In the genomic region with DNA sequence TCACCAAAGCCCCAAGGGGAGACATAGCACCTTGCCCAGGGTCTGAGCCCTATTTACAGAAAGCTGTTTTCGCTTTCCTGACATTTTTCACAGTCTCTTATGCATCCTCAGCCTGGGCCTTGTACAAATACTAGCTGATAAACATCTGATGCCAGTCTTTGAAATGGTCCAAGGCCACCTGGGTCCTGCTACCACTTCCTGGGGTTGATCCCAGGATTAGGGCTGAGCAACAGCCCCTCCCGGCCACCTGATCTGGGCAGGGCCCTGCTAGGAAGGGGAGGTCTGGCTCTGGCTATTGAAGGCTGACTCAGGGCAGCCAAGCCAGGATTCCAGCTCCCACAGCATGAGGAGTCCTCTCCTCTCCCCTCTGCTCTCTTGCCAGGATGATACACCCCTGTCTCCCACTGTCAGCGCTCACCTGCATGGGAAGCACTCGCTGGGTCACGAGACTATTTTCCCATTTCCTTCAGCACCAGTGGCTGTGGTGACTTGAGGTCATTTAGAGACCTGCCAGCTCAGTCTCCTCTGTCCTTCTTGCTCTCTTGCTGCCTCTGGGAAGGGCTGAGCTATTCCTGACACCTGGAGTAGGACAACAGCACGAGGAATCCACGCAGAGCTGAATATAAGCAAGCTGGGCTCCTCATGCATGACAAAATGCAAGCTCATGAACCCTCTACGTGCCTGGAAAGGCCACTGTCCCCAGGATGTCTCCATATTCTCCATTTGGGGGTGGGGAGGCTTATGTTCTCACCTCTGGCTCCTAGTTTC, we compare ENCODE assay signal across 13 cellular contexts. TPM values are rescaled to one million over a fixed set of nuclear protein-coding genes. Genes with fewer than 3 reads are reported as not detected.
A peak's percentile ranks its signal among the peaks of the same experiment; 100 is the strongest.
DNase-seq lines count a peak whose midpoint lies in the region; ATAC-seq and TF ChIP-seq lines count a peak whose summit lies in the region.
"Had no signal": no experiment of that assay in that cellular context is flagged by ENCODE, and none has a peak within 500 bp of the region (broad histone marks: within the 10 kb centered on the region; RNA-seq: fewer than 3 reads in every experiment).

No MANE protein-coding gene starts in this region.

- H3K9ac ChIP-seq in mesendoderm (ENCODE audit: low read length), result no peak overlapping the region

- no peaks in the 10 kb centered on the region for H3K79me2 ChIP-seq in mesendoderm (ENCODE audit: control insufficient read depth, insufficient read depth, low read length)

- WGBS in adrenal gland, 4 donors, result 41 to 54% (median 51%) methylated on average over 7 to 8 of the region's 8 CpGs
- no CpG with 5 or more reads among the region's 8 CpGs for WGBS in mesendoderm (ENCODE audit: extremely low coverage, insufficient coverage, low lambda C conversion rate)
- 80 to 94% methylated on average over 2 to 4 of the region's 8 CpGs for WGBS in gastroesophageal sphincter (ENCODE audit: low coverage in 1 of 2), 2 donors

- H4K8ac ChIP-seq in mesendoderm (ENCODE audit: low read depth, low read length), result no peak overlapping the region

- no peaks in the 10 kb centered on the region for H3K9me3 ChIP-seq in adrenal gland (replicated peaks in 1 of 3)
- H3K9me3 ChIP-seq in upper lobe of right lung, result no peaks in the 10 kb centered on the region
- no peaks in the 10 kb centered on the region for H3K9me3 ChIP-seq in gastroesophageal sphincter

- no peak overlapping the region for H3K18ac ChIP-seq in mesendoderm (ENCODE audit: low read length)

- H3K36me3 ChIP-seq in adrenal gland (replicated peaks in 1 of 2) (no peaks in the 10 kb centered on the region), mesendoderm (ENCODE audit: control insufficient read depth, insufficient read depth, low read length) (no peaks in the 10 kb centered on the region), upper lobe of right lung (no peaks in the 10 kb centered on the region), gastroesophageal sphincter (no peaks in the 10 kb centered on the region)

- H2BK15ac ChIP-seq in mesendoderm (replicated peaks; ENCODE audit: low read depth), result no peak overlapping the region

- H3K4ac ChIP-seq in mesendoderm (ENCODE audit: low read depth, low read length), result no peak overlapping the region

- H3K23ac ChIP-seq in mesendoderm (ENCODE audit: low read length), result no peak overlapping the region

- H2BK5ac ChIP-seq in mesendoderm (ENCODE audit: low read length), result no peak overlapping the region

- ATAC-seq in upper lobe of right lung (peak; percentile 2), GM21360 (IDR thresholded peaks at IDR 0.05; ENCODE audit: unreplicated experiment) (no peak), gastroesophageal sphincter (no peak)
- no peak for ATAC-seq in stimulated activated naive CD8-positive, alpha-beta T cell treated with anti-CD3 and anti-CD28 coated beads, Interleukin-15, Interleukin-2, amounts not matched to agents 100 U/mL and 50 U/mL, for 24 hours
- ATAC-seq: T-helper 17 cell had no signal

- peak overlapping the region; percentile 19 to 88 (median 54) for H3K27ac ChIP-seq in adrenal gland
- no peak overlapping the region for H3K27ac ChIP-seq in mesendoderm (ENCODE audit: low read depth, low read length)
- peak overlapping the region; percentile 28 for H3K27ac ChIP-seq in upper lobe of right lung
- H3K27ac ChIP-seq in gastroesophageal sphincter, result no peak overlapping the region

- no peak overlapping the region for H4K5ac ChIP-seq in mesendoderm (ENCODE audit: low read length)

- TF ChIP-seq CTCF in adrenal gland (IDR thresholded peaks at IDR 0.05) (no peak), upper lobe of right lung (IDR thresholded peaks at IDR 0.05) (no peak), gastroesophageal sphincter (IDR thresholded peaks at IDR 0.05) (no peak)

- H3K4me2 ChIP-seq in mesendoderm (ENCODE audit: low read length), result no peak overlapping the region

- TF ChIP-seq POLR2A in adrenal gland (IDR thresholded peaks at IDR 0.05), result peak in 1 of 2 donors; percentile 37
- no peak for TF ChIP-seq POLR2A in gastroesophageal sphincter (IDR thresholded peaks at IDR 0.05)

- no peak overlapping the region for H2BK120ac ChIP-seq in mesendoderm (ENCODE audit: low read depth, low read length)

- H2AK5ac ChIP-seq in mesendoderm (ENCODE audit: low read length), result no peak overlapping the region

- no peaks in the 10 kb centered on the region for H3K79me1 ChIP-seq in mesendoderm (ENCODE audit: low read length)

- peak overlapping the region; percentile 51 for H3K56ac ChIP-seq in mesendoderm (ENCODE audit: low read length)

- DNase-seq in NCI-H187 (lab: John Stamatoyannopoulos, UW) (peak; percentile 37 to 74), NCI-H187 treated with DMSO at 0.1 percent for 48 hours (lab: John Stamatoyannopoulos, UW) (no peak), adrenal gland (peak; percentile 38 to 79 (median 74)), mesendoderm (peak; percentile 23), upper lobe of right lung (no peak)
- DNase-seq in stimulated activated naive CD8-positive, alpha-beta T cell treated with anti-CD3 and anti-CD28 coated beads, Interleukin-15, Interleukin-2, amounts not matched to agents 100 U/mL and 50 U/mL, for 24 hours, result no peak
- DNase-seq: activated naive CD4-positive, alpha-beta T cell; central memory CD4-positive, alpha-beta T cell; NCI-H1694 treated with DMSO at 0.1 percent for 48 hours; OCI-M1; T-helper 17 cell had no signal

- TF ChIP-seq EP300 in gastroesophageal sphincter (IDR thresholded peaks at IDR 0.05), result no peak

- H3K27me3 ChIP-seq in adrenal gland, result no peaks in the 10 kb centered on the region
- H3K27me3 ChIP-seq in mesendoderm (ENCODE audit: insufficient read depth, low read length, poor library complexity), result no peaks in the 10 kb centered on the region
- H3K27me3 ChIP-seq in upper lobe of right lung, result no peaks in the 10 kb centered on the region
- H3K27me3 ChIP-seq in gastroesophageal sphincter, result no peaks in the 10 kb centered on the region

- intact Hi-C loops in adrenal gland (cut with DNase I) (no loop called here), upper lobe of right lung (cut with DNase I) (no loop called here)

- H3K4me3 ChIP-seq in adrenal gland, result no peak overlapping the region
- no peak overlapping the region for H3K4me3 ChIP-seq in mesendoderm (ENCODE audit: low read length)
- H3K4me3 ChIP-seq in upper lobe of right lung, result no peak overlapping the region
- H3K4me3 ChIP-seq in gastroesophageal sphincter, result no peak overlapping the region

- peaks cover 49 to 54% of the 10 kb centered on the region in 2 donors for H3K4me1 ChIP-seq in adrenal gland (replicated peaks in 1 of 2)
- H3K4me1 ChIP-seq in mesendoderm (ENCODE audit: control insufficient read depth, low read depth, low read length), result peaks cover 22% of the 10 kb centered on the region
- H3K4me1 ChIP-seq in upper lobe of right lung, result peaks cover 47% of the 10 kb centered on the region
- peaks cover 0 to 35% (median 25%) of the 10 kb centered on the region in 3 donors for H3K4me1 ChIP-seq in gastroesophageal sphincter

RNA-seq across cellular contexts. Expression of a gene that starts 53.0 kb away (rescaled TPM):
- total RNA-seq in adrenal gland (10 to 100 TPM; 20.6 to 79.5 (median 31.3) TPM), upper lobe of right lung (43.2 TPM), gastroesophageal sphincter (10 to 100 TPM in 3 of 4 donors, 1 to 10 TPM in 1; 8.3 to 18.1 (median 12.8) TPM)
- polyA plus RNA-seq in adrenal gland, result 10 to 100 TPM; 13.4 to 60.0 (median 16.9) TPM
- 9.2 TPM for polyA plus RNA-seq in mesendoderm (2013, experiment 1 of 2)
- 8.9 TPM for polyA plus RNA-seq in mesendoderm (2013, experiment 2 of 2)

Comparison
In these comparisons a context has a peak if more than half of its experiments do, and no peak if none do; other contexts are left out.
1. DNase-seq: peak in NCI-H187 (2 of 2), adrenal gland (7 of 7) and mesendoderm (single experiment); none in NCI-H187 treated with DMSO at 0.1 percent for 48 hours (single experiment), upper lobe of right lung (single experiment) and stimulated activated naive CD8-positive, alpha-beta T cell treated with anti-CD3 and anti-CD28 coated beads, Interleukin-15, Interleukin-2, amounts not matched to agents 100 U/mL and 50 U/mL, for 24 hours (single experiment).
2. H3K27ac ChIP-seq: peak in adrenal gland (5 of 5) and upper lobe of right lung (single experiment); none in mesendoderm (single experiment) and gastroesophageal sphincter (0 of 4).